11 cellular contexts compared by ENCODE assay signal in genomic region chr5:119357815-119358559, GRCh38. TPM values are rescaled to one million over a fixed set of nuclear protein-coding genes. Genes with fewer than 3 reads are reported as not detected.
A peak's percentile ranks its signal among the peaks of the same experiment; 100 is the strongest.
DNase-seq lines count a peak whose midpoint lies in the region; ATAC-seq and TF ChIP-seq lines count a peak whose summit lies in the region.
"Had no signal": no experiment of that assay in that cellular context is flagged by ENCODE, and none has a peak within 500 bp of the region (broad histone marks: within the 10 kb centered on the region; RNA-seq: fewer than 3 reads in every experiment).

No MANE protein-coding gene starts in this region.

- ATAC-seq in naive thymus-derived CD8-positive, alpha-beta T cell, result no peak
- ATAC-seq in HG02840 (IDR thresholded peaks at IDR 0.05; ENCODE audit: low FRiP score, unreplicated experiment) (no peak), HG02885 (IDR thresholded peaks at IDR 0.05; ENCODE audit: poor library complexity, unreplicated experiment) (no peak)

- H3K4me3 Mint-ChIP-seq in activated T-helper 2 cell treated with anti-CD3 and anti-CD28 coated beads, Interferon-gamma antibody, Interleukin-2, Interleukin-4, amounts not matched to agents 10 μg/mL and 5 μg/mL and 100 μg/mL, durations not matched to agents 14 hours and 24 hours and 36 hours (ENCODE audit: low read depth), result peak overlapping the region; percentile 99
- H3K4me3 Mint-ChIP-seq in naive thymus-derived CD8-positive, alpha-beta T cell, result peak overlapping the region in 9 of 10 donors; percentile 30 to 92 (median 87)

- H3K27ac Mint-ChIP-seq in activated T-helper 2 cell treated with anti-CD3 and anti-CD28 coated beads, Interferon-gamma antibody, Interleukin-2, Interleukin-4, amounts not matched to agents 10 μg/mL and 5 μg/mL and 100 μg/mL, durations not matched to agents 14 hours and 24 hours and 36 hours, result peak overlapping the region; percentile 93
- peak overlapping the region; percentile 51 to 93 (median 90) for H3K27ac Mint-ChIP-seq in naive thymus-derived CD8-positive, alpha-beta T cell

- H3K9me3 Mint-ChIP-seq in activated T-helper 2 cell treated with anti-CD3 and anti-CD28 coated beads, Interferon-gamma antibody, Interleukin-2, Interleukin-4, amounts not matched to agents 10 μg/mL and 5 μg/mL and 100 μg/mL, durations not matched to agents 14 hours and 24 hours and 36 hours, result no peaks in the 10 kb centered on the region
- H3K9me3 Mint-ChIP-seq in naive thymus-derived CD8-positive, alpha-beta T cell, result no peaks in the 10 kb centered on the region

- POLR2A ChIA-PET in AG04449 (lab: Yijun Ruan, JAX), result no interaction called here
- POLR2A ChIA-PET in naive thymus-derived CD8-positive, alpha-beta T cell (lab: Charles Lee), result interaction anchor here (0.5 to 2.6 kb wide), 12 partner anchors 9 to 178 kb away, joined by 3 to 18 read pairs (median 4); no protein-coding TSS in a partner anchor

- no peaks in the 10 kb centered on the region for H3K27me3 Mint-ChIP-seq in activated T-helper 2 cell treated with anti-CD3 and anti-CD28 coated beads, Interferon-gamma antibody, Interleukin-2, Interleukin-4, amounts not matched to agents 10 μg/mL and 5 μg/mL and 100 μg/mL, durations not matched to agents 14 hours and 24 hours and 36 hours (ENCODE audit: low read depth)
- H3K27me3 Mint-ChIP-seq in naive thymus-derived CD8-positive, alpha-beta T cell, result no peaks in the 10 kb centered on the region

- H3K4me1 Mint-ChIP-seq in activated T-helper 2 cell treated with anti-CD3 and anti-CD28 coated beads, Interferon-gamma antibody, Interleukin-2, Interleukin-4, amounts not matched to agents 10 μg/mL and 5 μg/mL and 100 μg/mL, durations not matched to agents 14 hours and 24 hours and 36 hours (ENCODE audit: low read depth), result peaks cover 81% of the 10 kb centered on the region
- peaks cover 69 to 99% (median 92%) of the 10 kb centered on the region in 4 donors for H3K4me1 Mint-ChIP-seq in naive thymus-derived CD8-positive, alpha-beta T cell

- CTCF ChIA-PET in AG04449 (lab: Yijun Ruan, JAX), result interaction anchor here (0.7 to 3.0 kb wide), 6 partner anchors 9 to 370 kb away, joined by 3 to 29 read pairs (median 4); partner anchors contain the start of gene DTWD2

- H3K36me3 Mint-ChIP-seq in activated T-helper 2 cell treated with anti-CD3 and anti-CD28 coated beads, Interferon-gamma antibody, Interleukin-2, Interleukin-4, amounts not matched to agents 10 μg/mL and 5 μg/mL and 100 μg/mL, durations not matched to agents 14 hours and 24 hours and 36 hours (ENCODE audit: low read depth), result peaks cover 71% of the 10 kb centered on the region
- H3K36me3 Mint-ChIP-seq in naive thymus-derived CD8-positive, alpha-beta T cell, result peaks cover 0 to 24% (median 0%) of the 10 kb centered on the region in 3 donors

- H3K4me3 ChIP-seq in AG04449 (ENCODE audit: low read depth, low read length) (peak overlapping the region; percentile 69), GM12875 (ENCODE audit: low read depth, low read length) (peak overlapping the region; percentile 73)

- DNase-seq in AG04449 (ENCODE audit: low read depth, low spot score), result no peak
- no peak for DNase-seq in activated T-helper 2 cell treated with anti-CD3 and anti-CD28 coated beads, Interferon-gamma antibody, Interleukin-2, Interleukin-4, amounts not matched to agents 10 μg/mL and 5 μg/mL and 100 μg/mL, durations not matched to agents 14 hours and 24 hours and 36 hours (ENCODE audit: low spot score)
- no peak for DNase-seq in naive thymus-derived CD8-positive, alpha-beta T cell
- DNase-seq in glomerular visceral epithelial cell (ENCODE audit: extremely low spot score), result no peak
- DNase-seq in HCEC 1CT, result no peak
- DNase-seq: head of caudate nucleus, midbrain, small intestine had no signal

- no peak for TF ChIP-seq CTCF in AG04449 (IDR thresholded peaks at IDR 0.05; ENCODE audit: insufficient read depth, low read length, missing control alignments)
- TF ChIP-seq CTCF in GM12875 (IDR thresholded peaks at IDR 0.05; ENCODE audit: borderline replicate concordance, insufficient read depth, low read depth, low read length), result no peak

- intact Hi-C loops in activated T-helper 2 cell treated with anti-CD3 and anti-CD28 coated beads, Interferon-gamma antibody, Interleukin-2, Interleukin-4, amounts not matched to agents 10 μg/mL and 5 μg/mL and 100 μg/mL, durations not matched to agents 14 hours and 24 hours and 36 hours (cut with micrococcal nuclease), result no loop called here

RNA-seq across cellular contexts. Expression of gene TNFAIP8, which starts 2.2 kb away (rescaled TPM):
- total RNA-seq in activated T-helper 2 cell treated with anti-CD3 and anti-CD28 coated beads, Interferon-gamma antibody, Interleukin-2, Interleukin-4, amounts not matched to agents 10 μg/mL and 5 μg/mL and 100 μg/mL, durations not matched to agents 14 hours and 24 hours and 36 hours, result 112 and 117 TPM in 2 replicates
- total RNA-seq in naive thymus-derived CD8-positive, alpha-beta T cell, result 100 to 1,000 TPM; 176 to 177 TPM
- 100 to 1,000 TPM; 175 to 220 (median 188) TPM for polyA plus RNA-seq in naive thymus-derived CD8-positive, alpha-beta T cell
